21 cellular contexts compared by ENCODE assay signal in the genomic region with DNA sequence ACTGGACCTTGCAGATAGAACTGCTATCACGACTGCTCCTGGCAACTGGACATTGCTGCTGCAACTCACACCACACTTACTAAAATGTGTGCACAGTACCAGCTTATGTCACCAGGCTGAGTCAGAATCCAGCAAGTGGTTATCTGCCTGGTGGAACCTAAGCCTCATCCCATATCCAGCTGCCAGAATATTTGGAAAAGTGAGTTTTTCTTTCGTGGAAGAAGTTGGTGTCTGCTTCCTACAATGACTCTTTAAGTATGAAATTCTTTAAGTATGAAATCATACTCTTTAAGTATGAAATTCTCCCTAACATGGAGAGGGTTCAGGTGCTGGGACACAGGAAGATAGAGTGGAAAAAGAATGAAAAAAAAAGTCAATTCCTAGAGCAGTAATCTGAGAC. TPM values are rescaled to one million over a fixed set of nuclear protein-coding genes. Genes with fewer than 3 reads are reported as not detected.
DNase-seq lines count a peak whose midpoint lies in the region; ATAC-seq and TF ChIP-seq lines count a peak whose summit lies in the region.
"Had no signal": no experiment of that assay in that cellular context is flagged by ENCODE, and none has a peak within 500 bp of the region (broad histone marks: within the 10 kb centered on the region; RNA-seq: fewer than 3 reads in every experiment).

No MANE protein-coding gene starts in this region.

- H3K9me2 ChIP-seq in PC-3 (replicated peaks; ENCODE audit: low read length) = no peaks in the 10 kb centered on the region

- no peaks in the 10 kb centered on the region for H3K36me3 ChIP-seq in PC-3 (ENCODE audit: low read depth, low read length)
- H3K36me3 ChIP-seq: tibial artery had no signal

- BruUV-seq in PC-3 (replicated peaks; lab: Mats Ljungman, UMichigan) = no TSS peak

- POLR2A ChIA-PET in PC-3 (lab: Charles Lee; ENCODE audit: unreplicated experiment) = interaction anchor here (0.7 kb wide), 1 partner anchor 8 kb away, joined by 4 read pairs; no protein-coding TSS in a partner anchor

- peaks cover 3% of the 10 kb centered on the region for H3F3A ChIP-seq in PC-3 (ENCODE audit: low read length, unreplicated experiment)

- CTCF ChIA-PET in PC-3 (lab: Charles Lee) = no interaction called here

- H2AFZ ChIP-seq in PC-3 (ENCODE audit: low read length) = no peak overlapping the region

- H3K79me2 ChIP-seq in PC-3 (ENCODE audit: low read length) = no peaks in the 10 kb centered on the region

- ATAC-seq in PC-3 = peak; percentile 97
- ATAC-seq: natural killer cell treated with Interleukin-12 subunit alpha and Interleukin-12 subunit beta and Interleukin-15 and Interleukin-18, amount 100 ng/mL, for 72 hours; T-cell had no signal

- H3K4me1 ChIP-seq in PC-3 (ENCODE audit: insufficient read depth, low read length) = peaks cover 9% of the 10 kb centered on the region
- H3K4me1 ChIP-seq: tibial artery had no signal

- H3K9me3 ChIP-seq in PC-3 (ENCODE audit: low read length) = no peaks in the 10 kb centered on the region
- H3K9me3 ChIP-seq: tibial artery had no signal

- H3K9ac ChIP-seq in PC-3 (ENCODE audit: low read length) = no peak overlapping the region

- H3K27ac ChIP-seq in PC-3 (ENCODE audit: low read length) = no peak overlapping the region
- H3K27ac ChIP-seq: tibial artery had no signal

- no peaks in the 10 kb centered on the region for H4K20me1 ChIP-seq in PC-3 (ENCODE audit: low read length)

- no peaks in the 10 kb centered on the region for H3K27me3 ChIP-seq in PC-3 (ENCODE audit: low read length)
- H3K27me3 ChIP-seq: tibial artery had no signal

- intact Hi-C loops in PC-3 (cut with micrococcal nuclease) = no loop called here

- peak; percentile 25 for DNase-seq in GM04504 (ENCODE audit: low read depth)
- peak; percentile 60 for DNase-seq in PC-3
- DNase-seq in dedifferentiated amniotic fluid mesenchymal stem cell (ENCODE audit: extremely low spot score) = peak; percentile 60
- DNase-seq in myocyte (ENCODE audit: low read depth) = peak; percentile 53
- DNase-seq in NCI-H82 (lab: John Stamatoyannopoulos, UW) = no peak
- no peak for DNase-seq in KG1 (lab: John Stamatoyannopoulos, UW)
- DNase-seq in iPS-NIHi7 (ENCODE audit: extremely low spot score) = no peak
- DNase-seq in GF-D8 (lab: John Stamatoyannopoulos, UW) = no peak
- DNase-seq: activated CD4-positive, alpha-beta T cell treated with anti-CD3 and anti-CD28 coated beads for 1 hour; activated CD8-positive, alpha-beta memory T cell treated with anti-CD3 and anti-CD28 coated beads, Interleukin-2, amount 50 U/mL, for 4 hours; activated naive CD4-positive, alpha-beta T cell treated with anti-CD3 and anti-CD28 coated beads, Interleukin-2, amount 50 U/mL, for 16 hours; NCI-H1436; NCI-H510A; stimulated activated CD4-positive, alpha-beta T cell treated with anti-CD3 and anti-CD28 coated beads, Interleukin-2, amount 100 ng/mL, for 48 hours; T-cell; tibial artery had no signal

- peak overlapping the region; percentile 20; the same call in 1 of the 2 replicates for H3K4me2 ChIP-seq in PC-3 (ENCODE audit: low read length)

- H3K4me3 ChIP-seq in PC-3 (ENCODE audit: low read length) = no peak overlapping the region
- H3K4me3 ChIP-seq: tibial artery had no signal

- no peak for TF ChIP-seq CTCF in PC-3 (conservative IDR thresholded peaks at IDR 0.05; ENCODE audit: low read depth, low read length)

RNA-seq across cellular contexts. Expression of a gene that starts 16.4 kb away (rescaled TPM):
- total RNA-seq in PC-3 (2014; rRNA removed) (26.3 and 40.0 TPM in 2 replicates), myocyte (17.9 and 20.2 TPM in 2 replicates)
- 25.9 TPM for polyA plus RNA-seq in myocyte (2012)

RNA-seq across cellular contexts. Expression of a gene that starts 22.4 kb away (rescaled TPM):
- total RNA-seq in PC-3 (2014; rRNA removed) = 49.5 and 58.8 TPM in 2 replicates
- total RNA-seq in myocyte = 35.1 and 37.9 TPM in 2 replicates
- polyA plus RNA-seq in myocyte (2012) = 57.1 TPM

RNA-seq across cellular contexts. Expression of a gene that starts 30.9 kb away (rescaled TPM):
- total RNA-seq in PC-3 (2014; rRNA removed) (2.0 and 4.2 TPM in 2 replicates), myocyte (not detected in 2 replicates)
- polyA plus RNA-seq in myocyte (2012) = 1.4 TPM
- total RNA-seq: G401; liver; natural killer cell treated with Interleukin-12 subunit alpha and Interleukin-12 subunit beta and Interleukin-15 and Interleukin-18, amount 100 ng/mL, for 72 hours; OCI-LY7; T-cell had no signal
- polyA plus RNA-seq: CD14-positive monocyte had no signal

Comparison
In these comparisons a context has a peak if more than half of its experiments do, and no peak if none do; other contexts are left out.
1. DNase-seq: peak in GM04504 (single experiment), PC-3 (single experiment), dedifferentiated amniotic fluid mesenchymal stem cell (single experiment) and myocyte (single experiment); none in NCI-H82 (single experiment), KG1 (single experiment), iPS-NIHi7 (single experiment) and GF-D8 (single experiment).